Comparison of ENCODE assay signal across 27 cellular contexts in genomic region chr5:179418972-179419371, GRCh38.
"Had no signal": no experiment of that assay in that cellular context is flagged by ENCODE, and none has a peak within 500 bp of the region (broad histone marks: within the 10 kb centered on the region; RNA-seq: fewer than 3 reads in every experiment).

No MANE protein-coding gene starts in this region.

- H3K4me1 ChIP-seq: ascending aorta, breast epithelium had no signal

- H3K9me3 ChIP-seq: ascending aorta, breast epithelium had no signal

- H3K27me3 ChIP-seq: ascending aorta, breast epithelium, cardiac muscle cell had no signal

- H3K27me3 Mint-ChIP-seq: activated naive CD8-positive, alpha-beta T cell treated with anti-CD3 and anti-CD28 coated beads, Interleukin-2, amount 10 ng/mL, durations not matched to agents 7 days and 5 days had no signal

- H3K4me3 Mint-ChIP-seq: activated B cell treated with CpG ODN at 0.5 μM for 24 hours; activated CD8-positive, alpha-beta T cell treated with anti-CD3 and anti-CD28 coated beads for 36 hours; activated naive CD8-positive, alpha-beta T cell treated with anti-CD3 and anti-CD28 coated beads, Interleukin-2, amount 10 ng/mL, durations not matched to agents 7 days and 5 days; activated T-cell treated with anti-CD3 and anti-CD28 coated beads, Interleukin-2, amount 50 U/mL, for 4 hours; activated T-helper 17 cell treated with anti-CD3 and anti-CD28 coated beads, Interleukin-2, amount 50 U/mL, for 72 hours; brain; central memory CD8-positive, alpha-beta T cell; T-helper 17 cell; T-helper 2 cell treated with Interferon-gamma antibody and Interleukin-4, amounts not matched to agents 5 μg/mL and 100 μg/mL, for 36 hours had no signal

- H3K27ac Mint-ChIP-seq: activated B cell treated with CpG ODN at 0.5 μM for 24 hours; activated CD8-positive, alpha-beta T cell treated with anti-CD3 and anti-CD28 coated beads for 36 hours; activated naive CD8-positive, alpha-beta T cell treated with anti-CD3 and anti-CD28 coated beads, Interleukin-2, amount 10 ng/mL, durations not matched to agents 7 days and 5 days; activated T-helper 17 cell treated with anti-CD3 and anti-CD28 coated beads, Interleukin-2, amount 50 U/mL, for 72 hours; T-helper 17 cell; T-helper 2 cell treated with Interferon-gamma antibody and Interleukin-4, amounts not matched to agents 5 μg/mL and 100 μg/mL, for 36 hours had no signal

- H3K4me3 ChIP-seq: ascending aorta, breast epithelium, cardiac muscle cell had no signal

- H3K36me3 ChIP-seq: ascending aorta, breast epithelium, cardiac muscle cell, WERI-Rb-1 had no signal

- DNase-seq: activated B cell treated with CpG ODN at 0.5 μM for 24 hours; activated CD4-positive, alpha-beta T cell treated with anti-CD3 and anti-CD28 coated beads for 48 hours; activated CD4-positive, alpha-beta T cell treated with anti-CD3 and anti-CD28 coated beads, Interleukin-2, amount 50 U/mL, for 1 hour; activated CD4-positive, alpha-beta T cell treated with anti-CD3 and anti-CD28 coated beads, Interleukin-2, amount 50 U/mL, for 48 hours; activated CD8-positive, alpha-beta memory T cell treated with anti-CD3 and anti-CD28 coated beads for 24 hours; activated CD8-positive, alpha-beta T cell treated with anti-CD3 and anti-CD28 coated beads for 36 hours; activated effector memory CD4-positive, alpha-beta T cell treated with Interleukin-2 at 50 U/mL for 16 hours; activated gamma-delta T cell treated with Interleukin-2 at 50 U/mL for 16 hours; activated naive CD4-positive, alpha-beta T cell treated with Interleukin-2 at 50 U/mL for 16 hours; activated naive CD8-positive, alpha-beta T cell treated with anti-CD3 and anti-CD28 coated beads, Interleukin-2, amount 10 ng/mL, durations not matched to agents 7 days and 5 days; activated T-cell treated with anti-CD3 and anti-CD28 coated beads, Interleukin-2, amount 50 U/mL, for 4 hours; effector CD8-positive, alpha-beta T cell; foreskin fibroblast; T-helper 1 cell; T-helper 17 cell; T1000; WERI-Rb-1 had no signal

- H3K36me3 Mint-ChIP-seq: activated naive CD4-positive, alpha-beta T cell treated with anti-CD3 and anti-CD28 coated beads, Interleukin-2, amount 50 U/mL, for 72 hours; activated naive CD8-positive, alpha-beta T cell treated with anti-CD3 and anti-CD28 coated beads, Interleukin-2, amount 10 ng/mL, durations not matched to agents 7 days and 5 days; brain had no signal

- H3K4me1 Mint-ChIP-seq: activated B cell treated with CpG ODN at 0.5 μM for 24 hours; activated naive CD8-positive, alpha-beta T cell treated with anti-CD3 and anti-CD28 coated beads, Interleukin-2, amount 10 ng/mL, durations not matched to agents 7 days and 5 days; activated T-helper 17 cell treated with anti-CD3 and anti-CD28 coated beads, Interleukin-2, amount 50 U/mL, for 72 hours; central memory CD8-positive, alpha-beta T cell had no signal

- H3K27ac ChIP-seq: ascending aorta, breast epithelium, cardiac muscle cell, WERI-Rb-1 had no signal

- H3K9me3 Mint-ChIP-seq: activated B cell treated with CpG ODN at 0.5 μM for 24 hours; activated CD8-positive, alpha-beta T cell treated with anti-CD3 and anti-CD28 coated beads for 36 hours; activated naive CD4-positive, alpha-beta T cell treated with anti-CD3 and anti-CD28 coated beads, Interleukin-2, amount 50 U/mL, for 72 hours; activated naive CD8-positive, alpha-beta T cell treated with anti-CD3 and anti-CD28 coated beads, Interleukin-2, amount 10 ng/mL, durations not matched to agents 7 days and 5 days; activated T-cell treated with anti-CD3 and anti-CD28 coated beads, Interleukin-2, amount 50 U/mL, for 4 hours; activated T-helper 17 cell treated with anti-CD3 and anti-CD28 coated beads, Interleukin-2, amount 50 U/mL, for 72 hours; brain; central memory CD8-positive, alpha-beta T cell; T-helper 2 cell treated with Interferon-gamma antibody and Interleukin-4, amounts not matched to agents 5 μg/mL and 100 μg/mL, for 36 hours had no signal

- ATAC-seq: activated CD4-positive, CD25-positive, alpha-beta regulatory T cell treated with anti-CD3 and anti-CD28 coated beads, Interleukin-2, amount 50 U/mL, for 24 hours; activated CD8-positive, alpha-beta T cell treated with anti-CD3 and anti-CD28 coated beads for 36 hours; activated naive CD4-positive, alpha-beta T cell treated with anti-CD3 and anti-CD28 coated beads, Interleukin-2, amount 50 U/mL, for 72 hours; activated T-cell treated with anti-CD3 and anti-CD28 coated beads, Interleukin-2, amount 50 U/mL, for 4 hours; activated T-helper 17 cell treated with anti-CD3 and anti-CD28 coated beads, Interleukin-2, amount 50 U/mL, for 72 hours; esophagus mucosa; T-helper 17 cell had no signal
